ENCODE assay signal across 9 cellular contexts in genomic region chr9:14277202-14277601, GRCh38. TPM values are rescaled to one million over a fixed set of nuclear protein-coding genes. Genes with fewer than 3 reads are reported as not detected.
DNase-seq lines count a peak whose midpoint lies in the region; ATAC-seq, FAIRE-seq and TF ChIP-seq lines count a peak whose summit lies in the region.
"Had no signal": no experiment of that assay in that cellular context is flagged by ENCODE, and none has a peak within 500 bp of the region (broad histone marks: within the 10 kb centered on the region; RNA-seq: fewer than 3 reads in every experiment).

No MANE protein-coding gene starts in this region.

- H3K4me1 ChIP-seq in liver (ENCODE audit: control insufficient read depth in 4 of 4, insufficient read depth in 4 of 4, low read length in 3 of 4) (peaks cover 2 to 44% (median 22%) of the 10 kb centered on the region in 4 donors), HepG2 (ENCODE audit: insufficient read depth, low read length) (peaks cover 17% of the 10 kb centered on the region), breast epithelium (peaks cover 0 to 13% of the 10 kb centered on the region in 2 donors), vagina (peaks cover 42% of the 10 kb centered on the region)

- no peak for TF ChIP-seq CTCF in liver (IDR thresholded peaks at IDR 0.05; ENCODE audit: low read depth, low read length, missing input control)
- no peak for TF ChIP-seq CTCF in HepG2 (CRISPR knock-in tag; IDR thresholded peaks at IDR 0.05)
- TF ChIP-seq CTCF in breast epithelium (IDR thresholded peaks at IDR 0.05): no peak
- no peak for TF ChIP-seq CTCF in CD4-positive, alpha-beta T cell (IDR thresholded peaks at IDR 0.05)
- TF ChIP-seq CTCF in vagina (IDR thresholded peaks at IDR 0.05): no peak

- H3K4me3 ChIP-seq in liver (ENCODE audit: low read depth in 1 of 3, low read length in 3 of 3): no peak overlapping the region
- no peak overlapping the region for H3K4me3 ChIP-seq in HepG2 (replicated peaks in 1 of 3; ENCODE audit: insufficient read depth in 1 of 3, low read depth in 2 of 3, low read length in 3 of 3)
- peak overlapping the region in 1 of 3 donors; percentile 10 for H3K4me3 ChIP-seq in breast epithelium
- H3K4me3 ChIP-seq in vagina: no peak overlapping the region

- H3K9ac ChIP-seq in liver (ENCODE audit: low read depth in 1 of 2, low read length in 2 of 2): no peak overlapping the region
- no peak overlapping the region for H3K9ac ChIP-seq in HepG2 (ENCODE audit: insufficient read depth, low read depth, low read length)

- POLR2A ChIA-PET in HepG2 (lab: Yijun Ruan, JAX): no interaction called here
- POLR2A ChIA-PET in CD4-positive, alpha-beta T cell (lab: Charles Lee): interaction anchor here (1.3 kb wide), 1 partner anchor 14 kb away, joined by 3 read pairs; no protein-coding TSS in a partner anchor

- no peak for DNase-seq in HepG2 (ENCODE audit: low spot score)
- DNase-seq in breast epithelium (ENCODE audit: low spot score in 2 of 2): peak in 1 of 2 donors; percentile 67
- peak; percentile 81 for DNase-seq in iris pigment epithelial cell (ENCODE audit: low read depth)
- no peak for DNase-seq in CD4-positive, alpha-beta T cell
- DNase-seq in vagina (ENCODE audit: extremely low spot score in 2 of 2): no peak
- no peak for DNase-seq in cortex of kidney (lab: John Stamatoyannopoulos, UW)
- DNase-seq: central memory CD4-positive, alpha-beta T cell had no signal

- H3K36me3 ChIP-seq in liver (ENCODE audit: control insufficient read depth in 4 of 4, insufficient read depth in 3 of 4, low read depth in 1 of 4, low read length in 3 of 4): no peaks in the 10 kb centered on the region
- H3K36me3 ChIP-seq in HepG2 (replicated peaks in 1 of 2; ENCODE audit: control insufficient read depth in 1 of 2, insufficient read depth in 2 of 2, low read length in 2 of 2): no peaks in the 10 kb centered on the region
- no peaks in the 10 kb centered on the region for H3K36me3 ChIP-seq in breast epithelium
- H3K36me3 ChIP-seq in vagina: no peaks in the 10 kb centered on the region

- intact Hi-C loops in HepG2 (cut with micrococcal nuclease; ENCODE audit: unreplicated experiment): no loop called here
- intact Hi-C loops in breast epithelium (cut with DNase I; ENCODE audit: low total_unique reads): no loop called here
- intact Hi-C loops in CD4-positive, alpha-beta T cell (cut with DNase I, micrococcal nuclease): no loop called here
- intact Hi-C loops in vagina (cut with DNase I): no loop called here

- H3K27me3 ChIP-seq in liver (ENCODE audit: control insufficient read depth in 4 of 4, insufficient read depth in 4 of 4, low read length in 3 of 4): no peaks in the 10 kb centered on the region
- H3K27me3 ChIP-seq in HepG2 (ENCODE audit: control insufficient read depth in 1 of 2, insufficient read depth in 2 of 2, low read length in 2 of 2): no peaks in the 10 kb centered on the region
- no peaks in the 10 kb centered on the region for H3K27me3 ChIP-seq in breast epithelium
- H3K27me3 ChIP-seq in CD4-positive, alpha-beta T cell (ENCODE audit: control insufficient read depth, insufficient read depth, low read length): peaks cover 3% of the 10 kb centered on the region
- H3K27me3 ChIP-seq in vagina: no peaks in the 10 kb centered on the region

- no peaks in the 10 kb centered on the region for H3K79me2 ChIP-seq in HepG2 (ENCODE audit: insufficient read depth, low read length)

- no peaks in the 10 kb centered on the region for H3K9me3 Mint-ChIP-seq in CD4-positive, alpha-beta T cell

- TF ChIP-seq EP300 in HepG2 (IDR thresholded peaks at IDR 0.05; ENCODE audit: low read depth in 2 of 2, low read length in 2 of 2): no peak
- TF ChIP-seq EP300 in HepG2 (CRISPR knock-in tag; IDR thresholded peaks at IDR 0.05; ENCODE audit: borderline replicate concordance): no peak

- peaks cover 7% of the 10 kb centered on the region for H3K4me1 Mint-ChIP-seq in CD4-positive, alpha-beta T cell (ENCODE audit: low read depth)

- WGBS in liver: 62% methylated on average over 8 of the region's 8 CpGs
- 62% methylated on average over 8 of the region's 8 CpGs for WGBS in HepG2 (ENCODE audit: low lambda C conversion rate)

- TF ChIP-seq RAD21 in liver (IDR thresholded peaks at IDR 0.05) (peak in 1 of 2 donors; percentile 3), HepG2 (CRISPR knock-in tag; IDR thresholded peaks at IDR 0.05) (no peak)

- in situ Hi-C loops in HepG2 (cut with HindIII; ENCODE audit: extremely low pct_ligation_motif_present, low pct_unique_long_range_greater_than_20kb): loop anchor here (25.0 kb wide), 1 partner anchor 110 kb away; no protein-coding TSS in a partner anchor

- TF ChIP-seq POLR2A in HepG2 (IDR thresholded peaks at IDR 0.05; ENCODE audit: insufficient read depth in 1 of 2, low read depth in 2 of 2, low read length in 2 of 2) (no peak), breast epithelium (IDR thresholded peaks at IDR 0.05) (no peak), vagina (IDR thresholded peaks at IDR 0.05) (no peak)

- H3K27me3 Mint-ChIP-seq in CD4-positive, alpha-beta T cell: peaks cover 59% of the 10 kb centered on the region

- H3K4me2 ChIP-seq in HepG2 (ENCODE audit: low read depth, low read length): no peak overlapping the region

- H3K4me3 Mint-ChIP-seq in CD4-positive, alpha-beta T cell: no peak overlapping the region

- no peak overlapping the region for H2AFZ ChIP-seq in HepG2 (ENCODE audit: low read length)

- no peaks in the 10 kb centered on the region for H4K20me1 ChIP-seq in HepG2 (ENCODE audit: insufficient read depth, low read length)

- BruUV-seq in HepG2 (replicated peaks; lab: Mats Ljungman, UMichigan): no TSS peak

- H3K27ac ChIP-seq in liver (ENCODE audit: low read depth in 1 of 2, low read length in 2 of 2): no peak overlapping the region
- H3K27ac ChIP-seq in HepG2 (ENCODE audit: extremely low read length, insufficient read depth, low read length): no peak overlapping the region
- peak overlapping the region; percentile 19 to 57 for H3K27ac ChIP-seq in breast epithelium
- no peak overlapping the region for H3K27ac ChIP-seq in CD4-positive, alpha-beta T cell (ENCODE audit: low read depth, low read length)
- no peak overlapping the region for H3K27ac ChIP-seq in vagina

- H3K27ac Mint-ChIP-seq in CD4-positive, alpha-beta T cell: no peak overlapping the region

- CTCF ChIA-PET in HepG2 (lab: Yijun Ruan, JAX; ENCODE audit: low intra/inter-chr PET ratio, low total read pairs): no interaction called here
- CTCF ChIA-PET in CD4-positive, alpha-beta T cell (lab: Charles Lee): no interaction called here

- ATAC-seq in HepG2 (no peak), GM19397 (IDR thresholded peaks at IDR 0.05; ENCODE audit: unreplicated experiment) (no peak)
- ATAC-seq in CD4-positive, alpha-beta T cell (ENCODE audit: poor library complexity): no peak

- no peaks in the 10 kb centered on the region for H3K36me3 Mint-ChIP-seq in CD4-positive, alpha-beta T cell (ENCODE audit: low read depth)

- no peaks in the 10 kb centered on the region for H3K9me3 ChIP-seq in liver (ENCODE audit: control insufficient read depth in 4 of 4, low read length in 3 of 4)
- H3K9me3 ChIP-seq in HepG2 (ENCODE audit: low read length): no peaks in the 10 kb centered on the region
- no peaks in the 10 kb centered on the region for H3K9me3 ChIP-seq in breast epithelium
- no peaks in the 10 kb centered on the region for H3K9me3 ChIP-seq in CD4-positive, alpha-beta T cell (ENCODE audit: control insufficient read depth, low read length)
- H3K9me3 ChIP-seq in vagina: no peaks in the 10 kb centered on the region

- no peak for FAIRE-seq in HepG2 (lab: Jason Lieb, UNC)

TF ChIP-seq in liver, 16 proteins besides CTCF, POLR2A, EP300 and RAD21 (continues in another document):
- no peak for TF ChIP-seq GABPA (IDR thresholded peaks at IDR 0.05 in 1 of 2, conservative IDR thresholded peaks at IDR 0.05 in 1 of 2)
- no peak for TF ChIP-seq FOXA1 (IDR thresholded peaks at IDR 0.05)
- TF ChIP-seq JUND (IDR thresholded peaks at IDR 0.05): peak; percentile 44 to 62
- no peak for TF ChIP-seq SP1 (IDR thresholded peaks at IDR 0.05)
- no peak for TF ChIP-seq HNF4G (IDR thresholded peaks at IDR 0.05)
- no peak for TF ChIP-seq HNF4A (conservative IDR thresholded peaks at IDR 0.05)

TF ChIP-seq in HepG2, 621 proteins besides CTCF, POLR2A, EP300 and RAD21:
- TF ChIP-seq MED8 (CRISPR knock-in tag; IDR thresholded peaks at IDR 0.05; ENCODE audit: insufficient replicate concordance) (no peak), ZFP41 (CRISPR knock-in tag; IDR thresholded peaks at IDR 0.05; ENCODE audit: borderline replicate concordance) (no peak), HES4 (CRISPR knock-in tag; IDR thresholded peaks at IDR 0.05; ENCODE audit: borderline replicate concordance) (no peak)
TF ChIP-seq in HepG2: peak in this region for 0.

RNA-seq across cellular contexts. Expression of gene NFIB, which starts 36.7 kb away (rescaled TPM):
- 10 to 100 TPM in 1 of 2 donors, 1 to 10 TPM in 1; 3.2 to 23.2 TPM for total RNA-seq in liver
- 10 to 100 TPM in 1 of 2 donors, 1 to 10 TPM in 1; 4.2 to 11.7 TPM for polyA plus RNA-seq in liver
- 2.4 and 4.6 TPM in 2 replicates for total RNA-seq in HepG2 (2016; rRNA removed; fragmentation: Illumina TruSeq; extraction: Trizol)
- total RNA-seq in HepG2 (2016; cell fraction: cytosol; rRNA removed; fragmentation: Illumina TruSeq; extraction: Trizol; ENCODE audit: low read depth): 4.1 TPM in 2 replicates
- 1.6 and 4.1 TPM in 2 replicates for total RNA-seq in HepG2 (2016; cell fraction: insoluble cytoplasmic fraction; rRNA removed; fragmentation: Illumina TruSeq; extraction: Trizol)
- total RNA-seq in HepG2 (2016; cell fraction: membrane; rRNA removed; fragmentation: Illumina TruSeq; extraction: Trizol): 1.4 and 1.6 TPM in 2 replicates
- total RNA-seq in HepG2 (2016; cell fraction: nucleus; rRNA removed; fragmentation: Illumina TruSeq; extraction: Trizol): 18.2 and 18.4 TPM in 2 replicates
- polyA plus RNA-seq in HepG2 (2011; rRNA removed): 0.98 and 1.4 TPM in 2 replicates
- polyA plus RNA-seq in HepG2 (2011; cell fraction: cytosol; rRNA removed): 0.17 and 0.32 TPM in 2 replicates
- polyA plus RNA-seq in HepG2 (2011; cell fraction: nucleus; rRNA removed): 3.9 and 4.5 TPM in 2 replicates
- 1.1 and 1.7 TPM in 2 replicates for polyA plus RNA-seq in HepG2 (2012)
- 0.20 TPM in 2 replicates for polyA plus RNA-seq in HepG2 (2016; cell fraction: cytosol; fragmentation: Illumina TruSeq; extraction: Trizol; ENCODE audit: low read depth)
- polyA plus RNA-seq in HepG2 (2016; cell fraction: insoluble cytoplasmic fraction; fragmentation: Illumina TruSeq; extraction: Trizol; ENCODE audit: low read depth): 1.4 and 1.7 TPM in 2 replicates
- polyA plus RNA-seq in HepG2 (2016; cell fraction: membrane; fragmentation: Illumina TruSeq; extraction: Trizol; ENCODE audit: low read depth): 0.31 and 0.49 TPM in 2 replicates
- polyA plus RNA-seq in HepG2 (2016; cell fraction: nucleus; fragmentation: Illumina TruSeq; extraction: Trizol; ENCODE audit: insufficient read depth, low read depth): 5.7 and 6.1 TPM in 2 replicates
- polyA minus RNA-seq in HepG2 (2011; rRNA and poly(A)+ RNA removed; ENCODE audit: low replicate concordance): 3.1 and 48.1 TPM in 2 replicates
- polyA minus RNA-seq in HepG2 (2011; cell fraction: cytosol; rRNA and poly(A)+ RNA removed): 1.1 and 3.5 TPM in 2 replicates
- 25.6 and 28.5 TPM in 2 replicates for polyA minus RNA-seq in HepG2 (2011; cell fraction: nucleus; rRNA and poly(A)+ RNA removed)
- 100 to 1,000 TPM in 2 of 3 donors, 10 to 100 TPM in 1; 95.2 to 237 (median 105) TPM for total RNA-seq in breast epithelium
- total RNA-seq in CD4-positive, alpha-beta T cell: not detected
- total RNA-seq in vagina: 73.4 TPM

Comparison
In these comparisons a context has a peak if more than half of its experiments do, and no peak if none do; other contexts are left out.
1. H3K27ac ChIP-seq: peak in breast epithelium (2 of 2); none in liver (0 of 2), HepG2 (single experiment), CD4-positive, alpha-beta T cell (single experiment) and vagina (single experiment).